In genomic region chr4:156128616-156129015, GRCh38 we compare ENCODE assay signal across 11 cellular contexts.
"Had no signal": no experiment of that assay in that cellular context is flagged by ENCODE, and none has a peak within 500 bp of the region (broad histone marks: within the 10 kb centered on the region; RNA-seq: fewer than 3 reads in every experiment).

No MANE protein-coding gene starts in this region.

- H3K4me3 ChIP-seq: GM23248, HAP-1 had no signal

- H2AFZ ChIP-seq: GM23248 had no signal

- ATAC-seq: HCT116, HepG2 had no signal

- H3K27ac Mint-ChIP-seq: HFFc6, IgD-negative memory B cell had no signal

- H3K27ac ChIP-seq: GM23248, HL-60, KMS-11 had no signal

- H3K4me1 ChIP-seq: HAP-1 had no signal

- H3K36me3 Mint-ChIP-seq: IgD-negative memory B cell had no signal

- H3K27me3 Mint-ChIP-seq: IgD-negative memory B cell had no signal

- DNase-seq: GM23248, GOT3, H7, HFFc6, KBM-7 had no signal

- H3K36me3 ChIP-seq: HAP-1 had no signal

- H3K9me3 Mint-ChIP-seq: HFFc6 had no signal

- H3K4me2 ChIP-seq: KMS-11 had no signal

- H3K9ac ChIP-seq: GM23248, KMS-11 had no signal

- H3K4me1 Mint-ChIP-seq: IgD-negative memory B cell had no signal

- H3K4me3 Mint-ChIP-seq: HFFc6, IgD-negative memory B cell had no signal
